ENCODE assay signal across 8 cellular contexts in genomic region chr19:55586976-55587668, GRCh38. TPM values are rescaled to one million over a fixed set of nuclear protein-coding genes. Genes with fewer than 3 reads are reported as not detected.
A peak's percentile ranks its signal among the peaks of the same experiment; 100 is the strongest.
DNase-seq lines count a peak whose midpoint lies in the region; ATAC-seq and TF ChIP-seq lines count a peak whose summit lies in the region.

No MANE protein-coding gene starts in this region.

- 6% methylated on average over 19 of the region's 40 CpGs for WGBS in right lobe of liver (ENCODE audit: insufficient coverage, low coverage, low lambda C conversion rate, missing lambda C conversion rate)

- DNase-seq in ACHN (peak; percentile 94), NCI-H748 (lab: John Stamatoyannopoulos, UW; ENCODE audit: unreplicated experiment) (peak; percentile 99), dorsolateral prefrontal cortex (peak; percentile 85 to 96 (median 92)), right lobe of liver (peak; percentile 96 to 97 (median 96))
- peak; percentile 96 for DNase-seq in activated CD4-positive, alpha-beta memory T cell treated with anti-CD3 and anti-CD28 coated beads for 36 hours
- peak; percentile 93 for DNase-seq in stimulated activated CD4-positive, alpha-beta T cell treated with anti-CD3 and anti-CD28 coated beads, Interleukin-4, amount 100 ng/mL, for 1 hour

- no peaks in the 10 kb centered on the region for H3K27me3 Mint-ChIP-seq in activated CD4-positive, alpha-beta memory T cell treated with anti-CD3 and anti-CD28 coated beads for 36 hours

- no peaks in the 10 kb centered on the region for H3K9me3 ChIP-seq in right lobe of liver

- no peaks in the 10 kb centered on the region for H3K9me3 Mint-ChIP-seq in activated CD4-positive, alpha-beta memory T cell treated with anti-CD3 and anti-CD28 coated beads for 36 hours

- peak; percentile 89 for ATAC-seq in GM19043 (IDR thresholded peaks at IDR 0.05; ENCODE audit: low read depth, unreplicated experiment)
- ATAC-seq in HG03520 (IDR thresholded peaks at IDR 0.05; ENCODE audit: unreplicated experiment), result peak; percentile 56
- peak; percentile 90 to 95 (median 92) for ATAC-seq in right lobe of liver

- no peaks in the 10 kb centered on the region for H3K36me3 ChIP-seq in right lobe of liver

- H3K27ac Mint-ChIP-seq in activated CD4-positive, alpha-beta memory T cell treated with anti-CD3 and anti-CD28 coated beads for 36 hours, result no peak overlapping the region

- POLR2A ChIA-PET in activated CD4-positive, alpha-beta memory T cell treated with anti-CD3 and anti-CD28 coated beads for 36 hours (lab: Charles Lee), result interaction anchor here (1.7 kb wide), 1 partner anchor 12 kb away, joined by 7 read pairs; the partner anchor contains the start of gene FIZ1

- no peak for TF ChIP-seq POLR2A in right lobe of liver (IDR thresholded peaks at IDR 0.05)

- H3K4me1 ChIP-seq in right lobe of liver, result peaks cover 0 to 16% (median 4%) of the 10 kb centered on the region in 4 donors

- CTCF ChIA-PET in activated CD4-positive, alpha-beta memory T cell treated with anti-CD3 and anti-CD28 coated beads for 36 hours (lab: Charles Lee), result interaction anchor here (1.4 to 3.2 kb wide), 4 partner anchors 12 to 83 kb away, joined by 4 to 12 read pairs (median 8); partner anchors contain the start of genes FIZ1, ZNF784 and ZNF865

- in situ Hi-C loops in ACHN (cut with HindIII; ENCODE audit: low pct_ligation_motif_present, low pct_unique_long_range_greater_than_20kb, low sequenced_read_pairs), result no loop called here

- peak overlapping the region; percentile 20 to 69 (median 53) for H3K4me3 ChIP-seq in dorsolateral prefrontal cortex
- H3K4me3 ChIP-seq in right lobe of liver, result peak overlapping the region in 2 of 3 donors; percentile 20 to 22

- peaks cover 19% of the 10 kb centered on the region for H3K4me1 Mint-ChIP-seq in activated CD4-positive, alpha-beta memory T cell treated with anti-CD3 and anti-CD28 coated beads for 36 hours (ENCODE audit: low read depth)

- H3K36me3 Mint-ChIP-seq in activated CD4-positive, alpha-beta memory T cell treated with anti-CD3 and anti-CD28 coated beads for 36 hours, result peaks cover 4% of the 10 kb centered on the region

- H3K27ac ChIP-seq in dorsolateral prefrontal cortex (peak overlapping the region in 46 of 59 donors; percentile 5 to 88 (median 72)), right lobe of liver (no peak overlapping the region)

- H3K27me3 ChIP-seq in dorsolateral prefrontal cortex, result no peaks in the 10 kb centered on the region
- no peaks in the 10 kb centered on the region for H3K27me3 ChIP-seq in right lobe of liver

- H3K4me3 Mint-ChIP-seq in activated CD4-positive, alpha-beta memory T cell treated with anti-CD3 and anti-CD28 coated beads for 36 hours, result peak overlapping the region; percentile 75

- intact Hi-C loops in activated CD4-positive, alpha-beta memory T cell treated with anti-CD3 and anti-CD28 coated beads for 36 hours (cut with micrococcal nuclease), result loop anchor here (1.0 kb wide), 1 partner anchor 12 kb away; the partner anchor contains the start of gene FIZ1
- intact Hi-C loops in dorsolateral prefrontal cortex (cut with DNase I) (loop anchor here in 1 of 2 donors (5.0 kb wide), 1 partner anchor 50 kb away; no protein-coding TSS in a partner anchor), right lobe of liver (cut with DNase I) (no loop called here)

- TF ChIP-seq CTCF in dorsolateral prefrontal cortex (IDR thresholded peaks at IDR 0.05 in 54 of 56, conservative IDR thresholded peaks at IDR 0.05 in 2 of 56; ENCODE audit: low read depth in 1 of 56, partially characterized antibody in 56 of 56) (peak in 4 of 56 donors; percentile 9 to 24 (median 10)), right lobe of liver (IDR thresholded peaks at IDR 0.05) (no peak)

RNA-seq across cellular contexts. Expression of gene ZNF579, which starts 6.5 kb away (rescaled TPM):
- total RNA-seq in activated CD4-positive, alpha-beta memory T cell treated with anti-CD3 and anti-CD28 coated beads for 36 hours, result 1 to 10 TPM; 6.6 to 6.7 TPM
- total RNA-seq in dorsolateral prefrontal cortex (10 to 100 TPM in 119 of 120 experiments, 1 to 10 TPM in 1; 9.4 to 22.9 (median 15.7) TPM), right lobe of liver (1 to 10 TPM; 1.9 to 4.6 (median 3.6) TPM)

RNA-seq across cellular contexts. Expression of gene FIZ1, which starts 12.2 kb away (rescaled TPM):
- total RNA-seq in activated CD4-positive, alpha-beta memory T cell treated with anti-CD3 and anti-CD28 coated beads for 36 hours, result 10 to 100 TPM; 13.8 to 13.9 TPM
- 10 to 100 TPM; 18.3 to 50.0 (median 30.3) TPM for total RNA-seq in dorsolateral prefrontal cortex
- total RNA-seq in right lobe of liver, result 10 to 100 TPM in 1 of 6 experiments, 1 to 10 TPM in 5; 3.0 to 13.1 (median 5.1) TPM

RNA-seq across cellular contexts. Expression of gene ZNF524, which starts 13.0 kb away (rescaled TPM):
- 10 to 100 TPM; 21.5 to 25.1 TPM for total RNA-seq in activated CD4-positive, alpha-beta memory T cell treated with anti-CD3 and anti-CD28 coated beads for 36 hours
- total RNA-seq in dorsolateral prefrontal cortex (10 to 100 TPM in 117 of 120 experiments, 1 to 10 TPM in 3; 8.8 to 22.8 (median 13.8) TPM), right lobe of liver (10 to 100 TPM in 4 of 6 experiments, 1 to 10 TPM in 2; 8.2 to 21.0 (median 11.3) TPM)

RNA-seq across cellular contexts. Expression of gene ZNF865, which starts 18.3 kb away (rescaled TPM):
- 10 to 100 TPM; 12.0 to 13.3 TPM for total RNA-seq in activated CD4-positive, alpha-beta memory T cell treated with anti-CD3 and anti-CD28 coated beads for 36 hours
- total RNA-seq in dorsolateral prefrontal cortex (10 to 100 TPM; 14.1 to 30.5 (median 19.4) TPM), right lobe of liver (1 to 10 TPM; 4.2 to 6.0 (median 4.7) TPM)

RNA-seq across cellular contexts. Expression of gene ZNF784, which starts 37.2 kb away (rescaled TPM):
- 1 to 10 TPM; 3.9 to 4.4 TPM for total RNA-seq in activated CD4-positive, alpha-beta memory T cell treated with anti-CD3 and anti-CD28 coated beads for 36 hours
- 1 to 10 TPM; 2.2 to 7.7 (median 4.4) TPM for total RNA-seq in dorsolateral prefrontal cortex
- total RNA-seq in right lobe of liver, result 1 to 10 TPM; 2.9 to 5.5 (median 4.1) TPM

Comparison
In these comparisons a context has a peak if more than half of its experiments do, and no peak if none do; other contexts are left out.
1. H3K27ac ChIP-seq: peak in dorsolateral prefrontal cortex (46 of 59); none in right lobe of liver (0 of 3).
2. Peak in every context shown above with its lines, with median percentiles within 50 percentile points of each other: DNase-seq and ATAC-seq.